ENCODE assay signal across 8 cellular contexts in the genomic region with DNA sequence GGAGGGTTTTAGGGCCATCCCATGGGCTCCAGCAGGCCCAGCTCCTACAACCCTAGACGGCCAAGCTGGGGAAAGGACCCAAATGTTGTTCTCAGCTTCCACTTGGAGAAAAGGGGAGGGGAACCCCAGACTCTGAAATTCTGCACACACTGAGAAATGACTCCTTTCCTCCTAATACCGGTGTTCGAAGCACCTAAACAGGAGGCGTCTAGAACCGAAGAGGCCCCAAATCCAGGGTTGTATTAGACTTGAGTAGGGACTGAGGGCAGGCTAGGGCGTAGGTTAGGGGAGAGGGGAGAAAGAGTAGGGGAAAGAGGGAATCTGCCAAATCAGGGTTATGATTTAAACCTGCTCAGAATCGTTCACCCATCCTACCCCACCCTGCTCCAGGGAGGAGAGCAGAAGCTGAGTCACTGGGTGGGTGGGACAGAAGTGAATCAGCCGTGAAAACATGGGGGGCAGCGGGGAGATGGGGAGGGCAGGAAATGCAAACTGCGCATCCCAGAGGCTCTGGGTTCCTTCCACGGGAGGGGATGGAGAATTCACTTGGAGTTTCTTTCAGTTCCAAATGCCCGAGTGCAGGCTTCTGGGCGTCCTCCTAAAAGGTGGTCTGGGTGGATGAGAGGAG. TPM values are rescaled to one million over a fixed set of nuclear protein-coding genes. Genes with fewer than 3 reads are reported as not detected.
DNase-seq lines count a peak whose midpoint lies in the region; ATAC-seq and TF ChIP-seq lines count a peak whose summit lies in the region.

No MANE protein-coding gene starts in this region.

- intact Hi-C loops in CD14-positive monocyte (cut with micrococcal nuclease), result loop anchor here in 1 of 2 donors (2.0 to 10.0 kb wide), 2 partner anchors 20 to 54 kb away; a partner anchor contains a TSS

- no peak for TF ChIP-seq CTCF in CD14-positive monocyte (IDR thresholded peaks at IDR 0.05)
- TF ChIP-seq CTCF in MM.1S (IDR thresholded peaks at IDR 0.05; ENCODE audit: low read length), result 0 out of 2 replicates have a peak, but pooled peaks have one; percentile 2
- TF ChIP-seq CTCF in astrocyte of the cerebellum (IDR thresholded peaks at IDR 0.05; ENCODE audit: low read depth, low read length, missing control alignments), result no peak

- no peaks in the 10 kb centered on the region for H4K20me1 ChIP-seq in MM.1S (ENCODE audit: insufficient read depth, low read length)

- in situ Hi-C loops in astrocyte of the cerebellum (cut with HindIII; ENCODE audit: low sequenced_read_pairs) (no loop called here), G401 (cut with HindIII; ENCODE audit: low sequenced_read_pairs) (no loop called here)

- H3K36me3 Mint-ChIP-seq in CD14-positive monocyte, result peaks cover 0 to 13% of the 10 kb centered on the region in 2 donors

- H3K4me3 ChIP-seq in MM.1S (ENCODE audit: low read length), result peak overlapping the region; percentile 77
- H3K4me3 ChIP-seq in astrocyte of the cerebellum (ENCODE audit: low read depth, low read length), result peak overlapping the region; percentile 61
- H3K4me3 ChIP-seq in iPS-18a (ENCODE audit: low read length), result peak overlapping the region; percentile 85

- H3K27ac Mint-ChIP-seq in CD14-positive monocyte, result peak overlapping the region in 6 of 7 donors; percentile 31 to 78 (median 56)

- H3F3A ChIP-seq in MM.1S (ENCODE audit: insufficient read depth, low read length), result peaks cover 17% of the 10 kb centered on the region

- peak overlapping the region; percentile 99 for H2AFZ ChIP-seq in MM.1S (ENCODE audit: low read length)

- H3K9me3 Mint-ChIP-seq in CD14-positive monocyte, result peaks cover 0 to 4% (median 0%) of the 10 kb centered on the region in 7 donors

- peaks cover 56% of the 10 kb centered on the region for H3K4me1 Mint-ChIP-seq in CD14-positive monocyte

- H3K27me3 Mint-ChIP-seq in CD14-positive monocyte (ENCODE audit: low read depth in 3 of 3), result peaks cover 29 to 34% (median 33%) of the 10 kb centered on the region in 3 donors

- 0 out of 2 replicates have a peak, but pooled peaks cover 7% of the 10 kb centered on the region for H3K27me3 ChIP-seq in MM.1S (replicated peaks; ENCODE audit: insufficient read depth, low read length)
- H3K27me3 ChIP-seq in iPS-18a (ENCODE audit: control insufficient read depth, insufficient read depth, low read length), result peaks cover 36% of the 10 kb centered on the region

- DNase-seq in CD14-positive monocyte (ENCODE audit: low spot score) (no peak), MM.1S (peak; percentile 9), astrocyte of the cerebellum (ENCODE audit: low read depth) (no peak), G401 (ENCODE audit: low spot score) (no peak), DMS 273 (lab: John Stamatoyannopoulos, UW; ENCODE audit: unreplicated experiment) (no peak)
- peak; percentile 43 for DNase-seq in stimulated activated CD4-positive, alpha-beta T cell treated with anti-CD3 and anti-CD28 coated beads, Interleukin-4, amount 100 ng/mL, for 24 hours

- peak overlapping the region; percentile 74 to 94 for H3K4me3 Mint-ChIP-seq in CD14-positive monocyte

- ATAC-seq in HG02938 (IDR thresholded peaks at IDR 0.05; ENCODE audit: unreplicated experiment), result no peak

- H3K9me2 ChIP-seq in MM.1S (replicated peaks; ENCODE audit: insufficient read depth, low read length), result no peaks in the 10 kb centered on the region

- H3K9ac ChIP-seq in MM.1S (ENCODE audit: low read length), result peak overlapping the region; percentile 29; the same call in 1 of the 2 replicates
- H3K9ac ChIP-seq in iPS-18a (ENCODE audit: low read length), result no peak overlapping the region

- H3K4me1 ChIP-seq in MM.1S (ENCODE audit: low read length) (peaks cover 29% of the 10 kb centered on the region), iPS-18a (ENCODE audit: control insufficient read depth, low read depth, low read length) (peaks cover 22% of the 10 kb centered on the region)

- H3K27ac ChIP-seq in MM.1S (ENCODE audit: low read length) (no peak overlapping the region), iPS-18a (ENCODE audit: low read length) (no peak overlapping the region)

- peak overlapping the region; percentile 100 for H3K4me2 ChIP-seq in MM.1S (ENCODE audit: low read depth, low read length)

- no peaks in the 10 kb centered on the region for H3K79me2 ChIP-seq in MM.1S (ENCODE audit: low read length)

- H3K9me3 ChIP-seq in MM.1S (replicated peaks; ENCODE audit: insufficient read depth, low read length), result no peaks in the 10 kb centered on the region
- no peaks in the 10 kb centered on the region for H3K9me3 ChIP-seq in iPS-18a (ENCODE audit: control insufficient read depth, low read depth, low read length)

- H3K36me3 ChIP-seq in MM.1S (replicated peaks; ENCODE audit: insufficient read depth, low read length) (no peaks in the 10 kb centered on the region), iPS-18a (ENCODE audit: control insufficient read depth, low read depth, low read length) (no peaks in the 10 kb centered on the region)

RNA-seq across cellular contexts. Expression of a gene that starts 1.0 kb away (rescaled TPM):
- polyA plus RNA-seq in CD14-positive monocyte, result not detected
- 29.3 and 50.2 TPM in 2 replicates for total RNA-seq in G401 (2014; rRNA removed; shearing (Covaris generic))

RNA-seq across cellular contexts. Expression of a gene that starts 4.8 kb away (rescaled TPM):
- not detected for polyA plus RNA-seq in CD14-positive monocyte
- not detected in 2 replicates for total RNA-seq in G401 (2014; rRNA removed; shearing (Covaris generic))

RNA-seq across cellular contexts. Expression of a gene that starts 19.3 kb away (rescaled TPM):
- 10 to 100 TPM; 21.8 to 26.9 TPM for polyA plus RNA-seq in CD14-positive monocyte
- 16.7 and 21.4 TPM in 2 replicates for total RNA-seq in G401 (2014; rRNA removed; shearing (Covaris generic))

RNA-seq across cellular contexts. Expression of a gene that starts 48.6 kb away (rescaled TPM):
- polyA plus RNA-seq in CD14-positive monocyte, result under 1 TPM; 0.36 to 0.43 TPM
- total RNA-seq in G401 (2014; rRNA removed; shearing (Covaris generic)), result 13.7 and 21.0 TPM in 2 replicates

Comparison
In these comparisons a context has a peak if more than half of its experiments do, and no peak if none do; other contexts are left out.
1. DNase-seq: peak in MM.1S (single experiment) and stimulated activated CD4-positive, alpha-beta T cell treated with anti-CD3 and anti-CD28 coated beads, Interleukin-4, amount 100 ng/mL, for 24 hours (single experiment); none in CD14-positive monocyte (single experiment), astrocyte of the cerebellum (single experiment), G401 (single experiment) and DMS 273 (single experiment).
2. Peak in every context shown above with its lines, with median percentiles within 50 percentile points of each other: H3K4me3 ChIP-seq.